ENCODE assay signal across 1 cellular context in the genomic region with DNA sequence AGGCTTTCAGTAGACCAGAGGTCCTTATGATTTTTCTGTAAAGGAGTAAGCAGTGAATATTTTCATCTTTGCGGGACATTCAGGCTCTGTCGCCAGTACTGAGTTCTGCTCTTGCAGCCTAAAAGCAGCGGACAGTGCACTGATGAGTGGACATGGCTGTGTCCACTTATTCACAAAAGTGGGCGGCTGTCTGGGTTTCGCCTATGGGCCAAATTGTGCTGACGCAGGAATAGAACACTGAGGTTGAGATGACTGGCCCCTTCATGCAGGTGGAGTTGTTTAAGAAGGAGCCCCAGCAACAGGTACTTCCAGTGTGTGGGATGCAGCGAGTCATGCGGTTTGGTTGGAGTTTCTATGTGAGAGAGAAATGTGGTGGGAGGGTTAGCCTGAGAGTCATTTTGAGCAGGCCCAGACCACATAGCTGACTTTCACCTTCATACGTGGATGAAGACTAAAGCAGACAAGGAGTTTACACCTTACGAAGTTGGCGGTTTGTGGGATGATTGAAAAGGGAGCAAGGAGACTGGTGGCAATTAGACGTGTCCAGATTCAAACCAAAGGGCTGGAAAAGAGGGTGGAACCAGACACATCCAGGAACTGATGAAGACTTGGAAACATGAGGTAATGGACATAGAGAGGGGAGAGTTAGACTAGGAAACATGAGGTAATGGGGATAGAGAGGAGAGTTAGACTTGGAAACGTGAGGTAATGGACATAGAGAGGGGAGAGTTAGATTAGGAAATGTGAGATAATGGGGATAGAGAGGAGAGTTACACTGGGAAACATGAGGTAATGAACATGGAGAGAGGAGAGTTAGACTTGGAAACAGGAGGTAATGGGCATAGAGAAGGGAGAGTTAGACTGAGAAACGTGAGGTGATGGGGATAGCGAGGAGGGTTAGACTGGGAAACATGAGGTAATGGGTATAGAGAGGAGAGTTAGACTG.
TF ChIP-seq lines count a peak whose summit lies in the region.

No MANE protein-coding gene starts in this region.

TF ChIP-seq in GM12878, 131 proteins besides CTCF, POLR2A, EP300 and RAD21:
- TF ChIP-seq POU2F2 (IDR thresholded peaks at IDR 0.05; ENCODE audit: borderline replicate concordance, low read depth, low read length) (0 out of 3 replicates have a peak, but pooled peaks have one; percentile 27), PML (IDR thresholded peaks at IDR 0.05; ENCODE audit: low read length) (0 out of 2 replicates have a peak, but pooled peaks have one; percentile 63), ZNF207 (IDR thresholded peaks at IDR 0.05; ENCODE audit: borderline replicate concordance) (no peak), LARP7 (IDR thresholded peaks at IDR 0.05) (no peak), MEF2B (IDR thresholded peaks at IDR 0.05; ENCODE audit: partially characterized antibody, poor library complexity, severe bottlenecking) (no peak), JUNB (IDR thresholded peaks at IDR 0.05) (peak; percentile 92), EED (IDR thresholded peaks at IDR 0.05; ENCODE audit: low read depth) (peak; percentile 94), SP1 (IDR thresholded peaks at IDR 0.05; ENCODE audit: low read depth, low read length) (peak; percentile 35), STAT3 (IDR thresholded peaks at IDR 0.05; ENCODE audit: low read depth, low read length) (no peak), TCF7 (IDR thresholded peaks at IDR 0.05; ENCODE audit: borderline replicate concordance) (0 out of 2 replicates have a peak, but pooled peaks have one; percentile 48), TCF12 (IDR thresholded peaks at IDR 0.05; ENCODE audit: low read depth, low read length) (peak; percentile 51; the same call in 1 of the 2 replicates), ETV6 (conservative IDR thresholded peaks at IDR 0.05 in 1 of 2, IDR thresholded peaks at IDR 0.05 in 1 of 2; ENCODE audit: borderline replicate concordance in 1 of 2, low read depth in 1 of 2) (peak in 1 of 2 experiments; percentile 77; a peak in 2 of 4 replicates), ZBED1 (IDR thresholded peaks at IDR 0.05; ENCODE audit: borderline replicate concordance) (peak; percentile 88), NFIC (IDR thresholded peaks at IDR 0.05; ENCODE audit: low read depth, low read length) (peak; percentile 88), BCL11A (IDR thresholded peaks at IDR 0.05; ENCODE audit: low read depth, low read length) (peak; percentile 62; the same call in 1 of the 2 replicates), RUNX3 (IDR thresholded peaks at IDR 0.05; ENCODE audit: low read length) (peak; percentile 99), KAT2A (conservative IDR thresholded peaks at IDR 0.05; ENCODE audit: control insufficient read depth, low read depth, low read length) (no peak), FOXM1 (IDR thresholded peaks at IDR 0.05; ENCODE audit: low read depth, low read length) (peak; percentile 77), IRF4 (IDR thresholded peaks at IDR 0.05; ENCODE audit: low read depth, low read length) (peak; percentile 72; the same call in 1 of the 2 replicates), EGR1 (IDR thresholded peaks at IDR 0.05; ENCODE audit: borderline replicate concordance in 1 of 2, low read depth in 2 of 2, low read length in 2 of 2) (peak in 1 of 2 experiments; percentile 39; a peak in 1 of 3 replicates), MEF2A (IDR thresholded peaks at IDR 0.05; ENCODE audit: insufficient read depth, low read depth, low read length) (peak; percentile 62; the same call in 1 of the 2 replicates), GABPA (IDR thresholded peaks at IDR 0.05; ENCODE audit: low read depth) (0 out of 2 replicates have a peak, but pooled peaks have one; percentile 29), PAX5 (IDR thresholded peaks at IDR 0.05; ENCODE audit: borderline replicate concordance, low read depth, low read length) (peak; percentile 51; the same call in 1 of the 2 replicates), CREB1 (IDR thresholded peaks at IDR 0.05; ENCODE audit: low read depth) (peak; percentile 70), CREM (IDR thresholded peaks at IDR 0.05; ENCODE audit: low read depth) (peak; percentile 89), DPF2 (IDR thresholded peaks at IDR 0.05) (no peak), NR2F1 (conservative IDR thresholded peaks at IDR 0.05) (no peak), CBFB (IDR thresholded peaks at IDR 0.05; ENCODE audit: low read depth) (peak; percentile 97)
- TF ChIP-seq, protein P1, sequence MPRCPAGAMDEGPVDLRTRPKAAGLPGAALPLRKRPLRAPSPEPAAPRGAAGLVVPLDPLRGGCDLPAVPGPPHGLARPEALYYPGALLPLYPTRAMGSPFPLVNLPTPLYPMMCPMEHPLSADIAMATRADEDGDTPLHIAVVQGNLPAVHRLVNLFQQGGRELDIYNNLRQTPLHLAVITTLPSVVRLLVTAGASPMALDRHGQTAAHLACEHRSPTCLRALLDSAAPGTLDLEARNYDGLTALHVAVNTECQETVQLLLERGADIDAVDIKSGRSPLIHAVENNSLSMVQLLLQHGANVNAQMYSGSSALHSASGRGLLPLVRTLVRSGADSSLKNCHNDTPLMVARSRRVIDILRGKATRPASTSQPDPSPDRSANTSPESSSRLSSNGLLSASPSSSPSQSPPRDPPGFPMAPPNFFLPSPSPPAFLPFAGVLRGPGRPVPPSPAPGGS (IDR thresholded peaks at IDR 0.05; ENCODE audit: borderline replicate concordance, insufficient read depth, low read depth, low read length, poor library complexity, severe bottlenecking) = peak; percentile 82
- TF ChIP-seq, protein P2, sequence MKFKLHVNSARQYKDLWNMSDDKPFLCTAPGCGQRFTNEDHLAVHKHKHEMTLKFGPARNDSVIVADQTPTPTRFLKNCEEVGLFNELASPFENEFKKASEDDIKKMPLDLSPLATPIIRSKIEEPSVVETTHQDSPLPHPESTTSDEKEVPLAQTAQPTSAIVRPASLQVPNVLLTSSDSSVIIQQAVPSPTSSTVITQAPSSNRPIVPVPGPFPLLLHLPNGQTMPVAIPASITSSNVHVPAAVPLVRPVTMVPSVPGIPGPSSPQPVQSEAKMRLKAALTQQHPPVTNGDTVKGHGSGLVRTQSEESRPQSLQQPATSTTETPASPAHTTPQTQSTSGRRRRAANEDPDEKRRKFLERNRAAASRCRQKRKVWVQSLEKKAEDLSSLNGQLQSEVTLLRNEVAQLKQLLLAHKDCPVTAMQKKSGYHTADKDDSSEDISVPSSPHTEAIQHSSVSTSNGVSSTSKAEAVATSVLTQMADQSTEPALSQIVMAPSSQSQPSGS (IDR thresholded peaks at IDR 0.05; ENCODE audit: low read length) = peak; percentile 75; the same call in 1 of the 2 replicates
TF ChIP-seq in GM12878: peak in this region for 23.
